Comparison of ENCODE assay signal across 8 cellular contexts in genomic region chr6:95576218-95576617, GRCh38. TPM values are rescaled to one million over a fixed set of nuclear protein-coding genes. Genes with fewer than 3 reads are reported as not detected.
DNase-seq lines count a peak whose midpoint lies in the region; ATAC-seq, FAIRE-seq and TF ChIP-seq lines count a peak whose summit lies in the region.

No MANE protein-coding gene starts in this region.

- H3K4me3 Mint-ChIP-seq in activated naive CD4-positive, alpha-beta T cell treated with anti-CD3 and anti-CD28 coated beads, Interleukin-2, amount 50 U/mL, for 24 hours = peak overlapping the region; percentile 98
- peak overlapping the region; percentile 95 for H3K4me3 Mint-ChIP-seq in activated T-helper 2 cell treated with anti-CD3 and anti-CD28 coated beads, Interferon-gamma antibody, Interleukin-2, Interleukin-4, amounts not matched to agents 10 μg/mL and 5 μg/mL and 100 μg/mL, durations not matched to agents 14 hours and 24 hours and 36 hours (ENCODE audit: low read depth)

- TF ChIP-seq RAD21 in HepG2 (CRISPR knock-in tag; IDR thresholded peaks at IDR 0.05) = no peak

- TF ChIP-seq CTCF in HepG2 (CRISPR knock-in tag; IDR thresholded peaks at IDR 0.05) (no peak), upper lobe of left lung (IDR thresholded peaks at IDR 0.05) (no peak)

- no peak for FAIRE-seq in HepG2 (lab: Jason Lieb, UNC)

- H3K4me1 Mint-ChIP-seq in activated naive CD4-positive, alpha-beta T cell treated with anti-CD3 and anti-CD28 coated beads, Interleukin-2, amount 50 U/mL, for 24 hours = peaks cover 69% of the 10 kb centered on the region
- H3K4me1 Mint-ChIP-seq in activated T-helper 2 cell treated with anti-CD3 and anti-CD28 coated beads, Interferon-gamma antibody, Interleukin-2, Interleukin-4, amounts not matched to agents 10 μg/mL and 5 μg/mL and 100 μg/mL, durations not matched to agents 14 hours and 24 hours and 36 hours (ENCODE audit: low read depth) = peaks cover 57% of the 10 kb centered on the region

- no peaks in the 10 kb centered on the region for H3K36me3 Mint-ChIP-seq in activated naive CD4-positive, alpha-beta T cell treated with anti-CD3 and anti-CD28 coated beads, Interleukin-2, amount 50 U/mL, for 24 hours
- peaks cover 10% of the 10 kb centered on the region for H3K36me3 Mint-ChIP-seq in activated T-helper 2 cell treated with anti-CD3 and anti-CD28 coated beads, Interferon-gamma antibody, Interleukin-2, Interleukin-4, amounts not matched to agents 10 μg/mL and 5 μg/mL and 100 μg/mL, durations not matched to agents 14 hours and 24 hours and 36 hours (ENCODE audit: low read depth)

- POLR2A ChIA-PET in HepG2 (lab: Yijun Ruan, JAX) = no interaction called here

- peak overlapping the region; percentile 78 for H3K9ac ChIP-seq in HepG2 (ENCODE audit: insufficient read depth, low read depth, low read length)

- WGBS in HepG2 (ENCODE audit: low lambda C conversion rate) = 1% methylated on average over 4 of the region's 4 CpGs
- 8 to 10% methylated on average over 4 of the region's 4 CpGs for WGBS in upper lobe of left lung, 2 donors

- TF ChIP-seq POLR2A in HepG2 (IDR thresholded peaks at IDR 0.05; ENCODE audit: insufficient read depth in 1 of 2, low read depth in 2 of 2, low read length in 2 of 2) = no peak
- no peak for TF ChIP-seq POLR2A in upper lobe of left lung (IDR thresholded peaks at IDR 0.05)

- no peaks in the 10 kb centered on the region for H3K36me3 ChIP-seq in HepG2 (replicated peaks in 1 of 2; ENCODE audit: control insufficient read depth in 1 of 2, insufficient read depth in 2 of 2, low read length in 2 of 2)
- no peaks in the 10 kb centered on the region for H3K36me3 ChIP-seq in upper lobe of left lung

- peaks cover 30% of the 10 kb centered on the region for H3K79me2 ChIP-seq in HepG2 (ENCODE audit: insufficient read depth, low read length)

- no peaks in the 10 kb centered on the region for H3K9me3 Mint-ChIP-seq in activated naive CD4-positive, alpha-beta T cell treated with anti-CD3 and anti-CD28 coated beads, Interleukin-2, amount 50 U/mL, for 24 hours
- no peaks in the 10 kb centered on the region for H3K9me3 Mint-ChIP-seq in activated T-helper 2 cell treated with anti-CD3 and anti-CD28 coated beads, Interferon-gamma antibody, Interleukin-2, Interleukin-4, amounts not matched to agents 10 μg/mL and 5 μg/mL and 100 μg/mL, durations not matched to agents 14 hours and 24 hours and 36 hours

- H3K9me3 ChIP-seq in HepG2 (ENCODE audit: low read length) = no peaks in the 10 kb centered on the region
- no peaks in the 10 kb centered on the region for H3K9me3 ChIP-seq in upper lobe of left lung

- H2AFZ ChIP-seq in HepG2 (ENCODE audit: low read length) = peak overlapping the region; percentile 88

- H3K4me3 ChIP-seq in HepG2 (replicated peaks in 1 of 3; ENCODE audit: insufficient read depth in 1 of 3, low read depth in 2 of 3, low read length in 3 of 3) = peak overlapping the region; percentile 73 to 99 (median 78)
- H3K4me3 ChIP-seq in upper lobe of left lung = peak overlapping the region; percentile 18 to 79 (median 66)

- H3K27ac Mint-ChIP-seq in activated naive CD4-positive, alpha-beta T cell treated with anti-CD3 and anti-CD28 coated beads, Interleukin-2, amount 50 U/mL, for 24 hours = peak overlapping the region; percentile 96
- H3K27ac Mint-ChIP-seq in activated T-helper 2 cell treated with anti-CD3 and anti-CD28 coated beads, Interferon-gamma antibody, Interleukin-2, Interleukin-4, amounts not matched to agents 10 μg/mL and 5 μg/mL and 100 μg/mL, durations not matched to agents 14 hours and 24 hours and 36 hours = peak overlapping the region; percentile 99

- H3K4me1 ChIP-seq in HepG2 (ENCODE audit: insufficient read depth, low read length) (peaks cover 35% of the 10 kb centered on the region), upper lobe of left lung (peaks cover 28 to 34% (median 31%) of the 10 kb centered on the region in 4 donors)

- H3K4me2 ChIP-seq in HepG2 (ENCODE audit: low read depth, low read length) = peak overlapping the region; percentile 79

- H3K27ac ChIP-seq in HepG2 (ENCODE audit: extremely low read length, insufficient read depth, low read length) (peak overlapping the region; percentile 83), upper lobe of left lung (peak overlapping the region; percentile 86 to 92 (median 89))

- H4K20me1 ChIP-seq in HepG2 (ENCODE audit: insufficient read depth, low read length) = no peaks in the 10 kb centered on the region

- intact Hi-C loops in activated T-helper 2 cell treated with anti-CD3 and anti-CD28 coated beads, Interferon-gamma antibody, Interleukin-2, Interleukin-4, amounts not matched to agents 10 μg/mL and 5 μg/mL and 100 μg/mL, durations not matched to agents 14 hours and 24 hours and 36 hours (cut with micrococcal nuclease) = loop anchor here (2.0 to 10.0 kb wide), 4 partner anchors 889 to 1709 kb away; partner anchors contain the start of genes KLHL32, MMS22L and UFL1
- intact Hi-C loops in HepG2 (cut with micrococcal nuclease; ENCODE audit: unreplicated experiment) = loop anchor here (5.0 kb wide), 1 partner anchor 241 kb away; no protein-coding TSS in a partner anchor

- H3K27me3 ChIP-seq in HepG2 (ENCODE audit: control insufficient read depth in 1 of 2, insufficient read depth in 2 of 2, low read length in 2 of 2) = no peaks in the 10 kb centered on the region; a peak in 1 of 5 replicates
- no peaks in the 10 kb centered on the region for H3K27me3 ChIP-seq in upper lobe of left lung

- no peaks in the 10 kb centered on the region for H3K27me3 Mint-ChIP-seq in activated naive CD4-positive, alpha-beta T cell treated with anti-CD3 and anti-CD28 coated beads, Interleukin-2, amount 50 U/mL, for 24 hours
- H3K27me3 Mint-ChIP-seq in activated T-helper 2 cell treated with anti-CD3 and anti-CD28 coated beads, Interferon-gamma antibody, Interleukin-2, Interleukin-4, amounts not matched to agents 10 μg/mL and 5 μg/mL and 100 μg/mL, durations not matched to agents 14 hours and 24 hours and 36 hours (ENCODE audit: low read depth) = no peaks in the 10 kb centered on the region

- BruUV-seq in HepG2 (replicated peaks; lab: Mats Ljungman, UMichigan) = no TSS peak

- TF ChIP-seq EP300 in HepG2 (IDR thresholded peaks at IDR 0.05; ENCODE audit: low read depth in 2 of 2, low read length in 2 of 2) (no peak), HepG2 (CRISPR knock-in tag; IDR thresholded peaks at IDR 0.05; ENCODE audit: borderline replicate concordance) (no peak), upper lobe of left lung (IDR thresholded peaks at IDR 0.05) (no peak)

- in situ Hi-C loops in HepG2 (cut with HindIII; ENCODE audit: extremely low pct_ligation_motif_present, low pct_unique_long_range_greater_than_20kb) = loop anchor here (25.0 kb wide), 1 partner anchor 286 kb away; no protein-coding TSS in a partner anchor

- DNase-seq in activated naive CD4-positive, alpha-beta T cell (lab: John Stamatoyannopoulos, UW) = no peak
- DNase-seq in activated T-helper 2 cell treated with anti-CD3 and anti-CD28 coated beads, Interferon-gamma antibody, Interleukin-2, Interleukin-4, amounts not matched to agents 10 μg/mL and 5 μg/mL and 100 μg/mL, durations not matched to agents 14 hours and 24 hours and 36 hours (ENCODE audit: low spot score) = no peak
- DNase-seq in HepG2 (ENCODE audit: low spot score) = no peak
- no peak for DNase-seq in upper lobe of left lung
- no peak for DNase-seq in NCI-H1092 treated with DMSO at 0.1 percent for 48 hours (lab: John Stamatoyannopoulos, UW)

- ATAC-seq in HepG2 = no peak
- ATAC-seq in upper lobe of left lung (ENCODE audit: low FRiP score in 2 of 2) = no peak
- no peak for ATAC-seq in GM18861 (IDR thresholded peaks at IDR 0.05; ENCODE audit: unreplicated experiment)
- no peak for ATAC-seq in GM21723 (IDR thresholded peaks at IDR 0.05; ENCODE audit: unreplicated experiment)

- CTCF ChIA-PET in HepG2 (lab: Yijun Ruan, JAX; ENCODE audit: low intra/inter-chr PET ratio, low total read pairs) = no interaction called here

TF ChIP-seq in HepG2, 621 proteins besides CTCF, POLR2A, EP300 and RAD21 (continues in another document):
- TF ChIP-seq RBFOX2 (IDR thresholded peaks at IDR 0.05; ENCODE audit: low read depth, low read length) = no peak
- no peak for TF ChIP-seq KMT2A (CRISPR knock-in tag; IDR thresholded peaks at IDR 0.05)

RNA-seq across cellular contexts. Expression of gene MANEA, which starts 1.1 kb away (rescaled TPM):
- 22.5 and 23.1 TPM in 2 replicates for total RNA-seq in activated T-helper 2 cell treated with anti-CD3 and anti-CD28 coated beads, Interferon-gamma antibody, Interleukin-2, Interleukin-4, amounts not matched to agents 10 μg/mL and 5 μg/mL and 100 μg/mL, durations not matched to agents 14 hours and 24 hours and 36 hours
- total RNA-seq in HepG2 (2016; rRNA removed; fragmentation: Illumina TruSeq; extraction: Trizol) (7.6 and 10.9 TPM in 2 replicates), upper lobe of left lung (10 to 100 TPM in 2 of 6 donors, 1 to 10 TPM in 4; 2.0 to 16.2 (median 9.4) TPM)
- 0.79 and 1.2 TPM in 2 replicates for total RNA-seq in HepG2 (2016; cell fraction: cytosol; rRNA removed; fragmentation: Illumina TruSeq; extraction: Trizol; ENCODE audit: low read depth)
- total RNA-seq in HepG2 (2016; cell fraction: insoluble cytoplasmic fraction; rRNA removed; fragmentation: Illumina TruSeq; extraction: Trizol) = 8.5 and 11.1 TPM in 2 replicates
- 2.2 and 2.7 TPM in 2 replicates for total RNA-seq in HepG2 (2016; cell fraction: membrane; rRNA removed; fragmentation: Illumina TruSeq; extraction: Trizol)
- total RNA-seq in HepG2 (2016; cell fraction: nucleus; rRNA removed; fragmentation: Illumina TruSeq; extraction: Trizol) = 14.0 and 15.6 TPM in 2 replicates
- polyA plus RNA-seq in HepG2 (2011; rRNA removed) = 6.8 and 10.0 TPM in 2 replicates
- 2.6 and 5.5 TPM in 2 replicates for polyA plus RNA-seq in HepG2 (2011; cell fraction: cytosol; rRNA removed)
- polyA plus RNA-seq in HepG2 (2011; cell fraction: nucleus; rRNA removed) = 2.2 and 3.1 TPM in 2 replicates
- polyA plus RNA-seq in HepG2 (2012) = 7.8 and 8.4 TPM in 2 replicates
- 0.42 and 0.72 TPM in 2 replicates for polyA plus RNA-seq in HepG2 (2016; cell fraction: cytosol; fragmentation: Illumina TruSeq; extraction: Trizol; ENCODE audit: low read depth)
- polyA plus RNA-seq in HepG2 (2016; cell fraction: insoluble cytoplasmic fraction; fragmentation: Illumina TruSeq; extraction: Trizol; ENCODE audit: low read depth) = 7.9 and 10.1 TPM in 2 replicates
- 1.3 and 1.6 TPM in 2 replicates for polyA plus RNA-seq in HepG2 (2016; cell fraction: membrane; fragmentation: Illumina TruSeq; extraction: Trizol; ENCODE audit: low read depth)
- polyA plus RNA-seq in HepG2 (2016; cell fraction: nucleus; fragmentation: Illumina TruSeq; extraction: Trizol; ENCODE audit: insufficient read depth, low read depth) = 14.3 and 16.2 TPM in 2 replicates
- 2.4 and 2.5 TPM in 2 replicates for polyA minus RNA-seq in HepG2 (2011; rRNA and poly(A)+ RNA removed; ENCODE audit: low replicate concordance)
- polyA minus RNA-seq in HepG2 (2011; cell fraction: cytosol; rRNA and poly(A)+ RNA removed) = 7.2 and 9.4 TPM in 2 replicates
- 11.8 and 12.4 TPM in 2 replicates for polyA minus RNA-seq in HepG2 (2011; cell fraction: nucleus; rRNA and poly(A)+ RNA removed)
